In genomic region chr1:91874167-91874566, GRCh38 we compare ENCODE assay signal across 26 cellular contexts.
"Had no signal": no experiment of that assay in that cellular context is flagged by ENCODE, and none has a peak within 500 bp of the region (broad histone marks: within the 10 kb centered on the region; RNA-seq: fewer than 3 reads in every experiment).

No MANE protein-coding gene starts in this region.

- ATAC-seq: activated CD8-positive, alpha-beta T cell treated with anti-CD3 and anti-CD28 coated beads, Interleukin-2, amount 10 ng/mL, durations not matched to agents 7 days and 5 days; SK-N-SH treated with all-trans-retinoic acid at 6 μM for 48 hours; WTC11 had no signal

- H3K27ac Mint-ChIP-seq: activated CD8-positive, alpha-beta T cell treated with anti-CD3 and anti-CD28 coated beads, Interleukin-2, amount 10 ng/mL, durations not matched to agents 7 days and 5 days; activated naive CD8-positive, alpha-beta T cell treated with anti-CD3 and anti-CD28 coated beads, Interleukin-2, amount 10 ng/mL, durations not matched to agents 7 days and 5 days; activated T-helper 1 cell treated with anti-CD3 and anti-CD28 coated beads, Interleukin-12 subunit alpha, Interleukin-12 subunit beta, Interleukin-2, Interleukin-4 antibody, amounts not matched to agents 30 ng/mL and 10 ng/mL and 1 ng/mL, durations not matched to agents 14 hours and 24 hours and 36 hours; WTC11 had no signal

- H3K27ac ChIP-seq: SJSA1 had no signal

- DNase-seq: activated CD4-positive, alpha-beta T cell treated with anti-CD3 and anti-CD28 coated beads for 48 hours; activated CD4-positive, alpha-beta T cell treated with anti-CD3 and anti-CD28 coated beads, Interleukin-2, amount 50 U/mL, for 4 hours; activated CD4-positive, CD25-positive, alpha-beta regulatory T cell treated with anti-CD3 and anti-CD28 coated beads, Interleukin-2, amount 50 U/mL, for 72 hours; activated CD8-positive, alpha-beta memory T cell treated with anti-CD3 and anti-CD28 coated beads, Interleukin-2, amount 50 U/mL, for 48 hours; activated CD8-positive, alpha-beta T cell treated with anti-CD3 and anti-CD28 coated beads, Interleukin-2, amount 10 ng/mL, durations not matched to agents 7 days and 5 days; activated effector memory CD4-positive, alpha-beta T cell treated with Interleukin-2 at 50 U/mL for 16 hours; activated naive CD4-positive, alpha-beta T cell; activated naive CD8-positive, alpha-beta T cell treated with anti-CD3 and anti-CD28 coated beads, Interleukin-2, amount 10 ng/mL, durations not matched to agents 7 days and 5 days; activated T-cell treated with anti-CD3 and anti-CD28 coated beads, Interleukin-2, amount 50 U/mL, for 1 hour; anterior cingulate cortex; caudate nucleus; Karpas-422; MM.1S; NCI-H1105 treated with DMSO at 0.1 percent for 48 hours; NCI-H1436 treated with DMSO at 0.1 percent for 48 hours; NCI-H187; NCI-H2081; NCI-H510A treated with DMSO at 0.1 percent for 48 hours; NCI-H69; SHP77; SW 1271 had no signal

- H3K27me3 ChIP-seq: adrenal gland, SJSA1 had no signal

- H3K4me3 ChIP-seq: adrenal gland, SJSA1 had no signal

- H3K36me3 Mint-ChIP-seq: activated naive CD8-positive, alpha-beta T cell treated with anti-CD3 and anti-CD28 coated beads, Interleukin-2, amount 10 ng/mL, durations not matched to agents 7 days and 5 days; WTC11 had no signal

- H3K36me3 ChIP-seq: adrenal gland, SJSA1 had no signal

- H3K4me3 Mint-ChIP-seq: activated CD8-positive, alpha-beta T cell treated with anti-CD3 and anti-CD28 coated beads, Interleukin-2, amount 10 ng/mL, durations not matched to agents 7 days and 5 days; activated naive CD8-positive, alpha-beta T cell treated with anti-CD3 and anti-CD28 coated beads, Interleukin-2, amount 10 ng/mL, durations not matched to agents 7 days and 5 days; activated T-helper 1 cell treated with anti-CD3 and anti-CD28 coated beads, Interleukin-12 subunit alpha, Interleukin-12 subunit beta, Interleukin-2, Interleukin-4 antibody, amounts not matched to agents 30 ng/mL and 10 ng/mL and 1 ng/mL, durations not matched to agents 14 hours and 24 hours and 36 hours; WTC11 had no signal

- H3K9me3 Mint-ChIP-seq: activated naive CD8-positive, alpha-beta T cell treated with anti-CD3 and anti-CD28 coated beads, Interleukin-2, amount 10 ng/mL, durations not matched to agents 7 days and 5 days; WTC11 had no signal

- H3K9me3 ChIP-seq: adrenal gland, SJSA1 had no signal
